ENCODE assay signal across 1 cellular context in the genomic region with DNA sequence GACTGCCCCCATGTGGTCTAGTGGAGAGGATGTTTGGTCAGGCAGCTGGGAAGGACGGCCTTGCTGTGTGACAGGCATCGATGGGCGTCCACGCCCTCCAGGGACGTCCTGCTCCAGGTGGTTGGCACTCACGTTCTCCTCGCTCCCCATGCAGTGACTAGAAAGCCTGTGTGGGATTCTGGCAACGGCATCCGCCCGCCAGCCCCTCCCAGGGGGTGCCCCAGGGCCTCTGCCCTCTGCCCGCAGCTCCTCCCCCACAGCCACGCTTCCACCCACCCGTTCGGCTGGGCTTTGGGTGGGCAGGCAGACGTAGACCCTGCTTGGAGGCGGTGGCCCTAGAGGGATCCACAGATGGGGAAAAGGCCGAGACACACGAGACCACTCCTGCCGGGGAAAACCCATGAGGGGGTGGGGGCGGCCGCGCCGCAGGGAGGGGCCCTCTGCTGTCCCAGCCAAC.
TF ChIP-seq lines count a peak whose summit lies in the region.

No MANE protein-coding gene starts in this region.

TF ChIP-seq in IMR-90, 13 proteins besides CTCF, POLR2A, EP300 and RAD21:
- TF ChIP-seq MXI1 (IDR thresholded peaks at IDR 0.05; ENCODE audit: borderline replicate concordance, low read depth, low read length) (no peak), MAFK (IDR thresholded peaks at IDR 0.05; ENCODE audit: low read depth, low read length) (no peak), CEBPB (IDR thresholded peaks at IDR 0.05; ENCODE audit: low read depth, low read length) (no peak), SMC3 (IDR thresholded peaks at IDR 0.05; ENCODE audit: low read depth, low read length) (no peak), NFE2L2 (IDR thresholded peaks at IDR 0.05; ENCODE audit: low read depth, low read length) (no peak), CHD1 (IDR thresholded peaks at IDR 0.05; ENCODE audit: low read depth, low read length) (no peak), RFX5 (IDR thresholded peaks at IDR 0.05; ENCODE audit: low read depth, low read length) (no peak), MAZ (IDR thresholded peaks at IDR 0.05; ENCODE audit: borderline replicate concordance, low read depth, low read length) (no peak)
- TF ChIP-seq, protein P1, sequence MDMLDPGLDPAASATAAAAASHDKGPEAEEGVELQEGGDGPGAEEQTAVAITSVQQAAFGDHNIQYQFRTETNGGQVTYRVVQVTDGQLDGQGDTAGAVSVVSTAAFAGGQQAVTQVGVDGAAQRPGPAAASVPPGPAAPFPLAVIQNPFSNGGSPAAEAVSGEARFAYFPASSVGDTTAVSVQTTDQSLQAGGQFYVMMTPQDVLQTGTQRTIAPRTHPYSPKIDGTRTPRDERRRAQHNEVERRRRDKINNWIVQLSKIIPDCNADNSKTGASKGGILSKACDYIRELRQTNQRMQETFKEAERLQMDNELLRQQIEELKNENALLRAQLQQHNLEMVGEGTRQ (IDR thresholded peaks at IDR 0.05; ENCODE audit: low read depth, low read length), result no peak
